In the genomic region with DNA sequence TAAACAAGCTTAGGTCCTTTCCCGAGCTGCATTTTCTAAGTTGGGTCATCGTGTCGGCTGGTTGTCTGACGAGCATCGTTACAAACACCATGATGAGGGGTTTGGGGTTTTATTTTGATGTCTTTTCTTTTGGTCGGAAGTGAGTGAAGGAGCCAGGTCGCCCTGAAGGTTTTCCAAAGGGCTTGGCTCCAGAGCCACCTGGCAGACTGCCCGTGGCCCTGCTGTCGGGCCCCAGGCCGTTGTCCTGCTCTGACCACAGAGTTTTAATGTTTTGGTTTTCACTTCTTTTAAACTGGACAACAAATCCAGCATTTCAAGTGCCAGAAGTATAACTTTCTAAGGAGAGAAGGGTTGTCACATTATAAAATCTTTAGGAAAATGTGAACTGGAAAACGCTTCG, we compare ENCODE assay signal across 23 cellular contexts. TPM values are rescaled to one million over a fixed set of nuclear protein-coding genes. Genes with fewer than 3 reads are reported as not detected.
DNase-seq lines count a peak whose midpoint lies in the region; ATAC-seq, FAIRE-seq and TF ChIP-seq lines count a peak whose summit lies in the region.
"Had no signal": no experiment of that assay in that cellular context is flagged by ENCODE, and none has a peak within 500 bp of the region (broad histone marks: within the 10 kb centered on the region; RNA-seq: fewer than 3 reads in every experiment).

No MANE protein-coding gene starts in this region.

- WGBS in sigmoid colon, 2 donors: 85 to 90% methylated on average over 12 of the region's 12 CpGs

- no peak for TF ChIP-seq CTCF in RWPE2 (IDR thresholded peaks at IDR 0.05; ENCODE audit: poor library complexity, severe bottlenecking)
- TF ChIP-seq CTCF in sigmoid colon (IDR thresholded peaks at IDR 0.05): no peak

- no peaks in the 10 kb centered on the region for H3K9me3 ChIP-seq in RWPE2 (ENCODE audit: severe bottlenecking)
- no peaks in the 10 kb centered on the region for H3K9me3 ChIP-seq in sigmoid colon
- H3K9me3 ChIP-seq: BLaER1 treated with 17β-estradiol and CSF1 and Interleukin-3, amounts not matched to agents 10 nM and 100 nM had no signal

- intact Hi-C loops in sigmoid colon (cut with DNase I): no loop called here

- ATAC-seq in RWPE2 (ENCODE audit: low read depth): no peak
- peak; percentile 54 for ATAC-seq in left lobe of liver
- no peak for ATAC-seq in naive thymus-derived CD8-positive, alpha-beta T cell
- ATAC-seq: GM12878, GM23338 had no signal

- H3K4me3 ChIP-seq in RWPE2 (ENCODE audit: severe bottlenecking) (no peak overlapping the region), sigmoid colon (no peak overlapping the region)
- H3K4me3 ChIP-seq: BLaER1 treated with 17β-estradiol and CSF1 and Interleukin-3, amounts not matched to agents 10 nM and 100 nM; GM12878; GM23338 had no signal

- no peak for FAIRE-seq in frontal cortex (lab: Jason Lieb, UNC)
- FAIRE-seq: GM12878 had no signal

- H3K27me3 Mint-ChIP-seq in activated T-cell treated with anti-CD3 and anti-CD28 coated beads, Interleukin-2, amount 50 U/mL, for 24 hours: no peaks in the 10 kb centered on the region
- no peaks in the 10 kb centered on the region for H3K27me3 Mint-ChIP-seq in naive thymus-derived CD8-positive, alpha-beta T cell
- H3K27me3 Mint-ChIP-seq: CD4-positive, alpha-beta memory T cell had no signal

- H3K27ac ChIP-seq in RWPE2 (ENCODE audit: poor library complexity, severe bottlenecking) (no peak overlapping the region), sigmoid colon (no peak overlapping the region)
- H3K27ac ChIP-seq: 22Rv1; BLaER1 treated with 17β-estradiol and CSF1 and Interleukin-3, amounts not matched to agents 10 nM and 100 nM had no signal

- no peaks in the 10 kb centered on the region for H3K4me1 Mint-ChIP-seq in activated T-cell treated with anti-CD3 and anti-CD28 coated beads, Interleukin-2, amount 50 U/mL, for 24 hours (ENCODE audit: low read depth)
- peaks cover 0 to 5% (median 0%) of the 10 kb centered on the region in 4 donors for H3K4me1 Mint-ChIP-seq in naive thymus-derived CD8-positive, alpha-beta T cell
- H3K4me1 Mint-ChIP-seq: CD4-positive, alpha-beta memory T cell; GM23338 had no signal

- POLR2A ChIA-PET in naive thymus-derived CD8-positive, alpha-beta T cell (lab: Charles Lee): no interaction called here

- H3K4me3 Mint-ChIP-seq in activated T-cell treated with anti-CD3 and anti-CD28 coated beads, Interleukin-2, amount 50 U/mL, for 24 hours: no peak overlapping the region
- no peak overlapping the region for H3K4me3 Mint-ChIP-seq in naive thymus-derived CD8-positive, alpha-beta T cell
- H3K4me3 Mint-ChIP-seq: GM23338 had no signal

- H3K27me3 ChIP-seq in RWPE2 (ENCODE audit: insufficient read depth, poor library complexity, severe bottlenecking) (no peaks in the 10 kb centered on the region), sigmoid colon (no peaks in the 10 kb centered on the region)
- H3K27me3 ChIP-seq: BLaER1 treated with 17β-estradiol and CSF1 and Interleukin-3, amounts not matched to agents 10 nM and 100 nM had no signal

- peak; percentile 17 for DNase-seq in activated T-cell treated with anti-CD3 and anti-CD28 coated beads, Interleukin-2, amount 50 U/mL, for 24 hours
- no peak for DNase-seq in activated T-cell treated with anti-CD3 and anti-CD28 coated beads, Interleukin-2, amount 50 U/mL, for 1 hour
- DNase-seq in RWPE2 (ENCODE audit: low spot score) (peak; percentile 17), left lobe of liver (ENCODE audit: low spot score) (peak; percentile 72), sigmoid colon (peak; percentile 56), frontal cortex (ENCODE audit: low spot score in 2 of 2) (no peak), SKM-1 (lab: John Stamatoyannopoulos, UW; ENCODE audit: unreplicated experiment) (no peak)
- no peak for DNase-seq in naive thymus-derived CD8-positive, alpha-beta T cell
- DNase-seq: ACHN; CD4-positive, alpha-beta memory T cell; DND-41; HCEC 1CT; KG1; MV-4-11; NCI-H1105 treated with DMSO at 0.1 percent for 48 hours; NCI-H2081; NCI-H2171 treated with DMSO at 0.1 percent for 48 hours; NCI-H524 treated with DMSO at 0.1 percent for 48 hours; SHP77 had no signal

- H3K4me1 ChIP-seq in RWPE2 (ENCODE audit: insufficient read depth, poor library complexity, severe bottlenecking) (no peaks in the 10 kb centered on the region), sigmoid colon (no peaks in the 10 kb centered on the region)

- H3K27ac Mint-ChIP-seq in activated T-cell treated with anti-CD3 and anti-CD28 coated beads, Interleukin-2, amount 50 U/mL, for 24 hours: no peak overlapping the region
- no peak overlapping the region for H3K27ac Mint-ChIP-seq in naive thymus-derived CD8-positive, alpha-beta T cell
- H3K27ac Mint-ChIP-seq: CD4-positive, alpha-beta memory T cell; GM23338 had no signal

- TF ChIP-seq EP300 in sigmoid colon (IDR thresholded peaks at IDR 0.05): no peak

- peaks cover 69% of the 10 kb centered on the region for H3K36me3 ChIP-seq in RWPE2 (ENCODE audit: low read depth)
- peaks cover 36 to 85% (median 57%) of the 10 kb centered on the region in 4 donors for H3K36me3 ChIP-seq in sigmoid colon

- peaks cover under 1% of the 10 kb centered on the region for H3K9me3 Mint-ChIP-seq in activated T-cell treated with anti-CD3 and anti-CD28 coated beads, Interleukin-2, amount 50 U/mL, for 24 hours
- H3K9me3 Mint-ChIP-seq in naive thymus-derived CD8-positive, alpha-beta T cell: no peaks in the 10 kb centered on the region
- H3K9me3 Mint-ChIP-seq: CD4-positive, alpha-beta memory T cell; GM23338 had no signal

- no peak for TF ChIP-seq POLR2A in sigmoid colon (IDR thresholded peaks at IDR 0.05)

- H3K36me3 Mint-ChIP-seq in activated T-cell treated with anti-CD3 and anti-CD28 coated beads, Interleukin-2, amount 50 U/mL, for 24 hours (ENCODE audit: low read depth): peaks cover 77% of the 10 kb centered on the region
- peaks cover 0 to 73% (median 29%) of the 10 kb centered on the region in 3 donors for H3K36me3 Mint-ChIP-seq in naive thymus-derived CD8-positive, alpha-beta T cell

RNA-seq across cellular contexts. Expression of a gene that starts 42.3 kb away (rescaled TPM):
- total RNA-seq in left lobe of liver: 14.3 TPM
- total RNA-seq in sigmoid colon: 10 to 100 TPM; 14.6 to 27.4 (median 18.7) TPM
- 10 to 100 TPM in 1 of 3 donors, 1 to 10 TPM in 2; 3.0 to 12.5 (median 3.2) TPM for polyA plus RNA-seq in sigmoid colon
- total RNA-seq in frontal cortex: 11.0 TPM
- 10 to 100 TPM; 49.6 to 53.7 TPM for total RNA-seq in naive thymus-derived CD8-positive, alpha-beta T cell
- polyA plus RNA-seq in naive thymus-derived CD8-positive, alpha-beta T cell: 1 to 10 TPM in 1 of 3 donors, under 1 TPM in 2; 0.72 to 1.2 (median 0.84) TPM

Comparison
In these comparisons a context has a peak if more than half of its experiments do, and no peak if none do; other contexts are left out.
1. DNase-seq: peak in activated T-cell treated with anti-CD3 and anti-CD28 coated beads, Interleukin-2, amount 50 U/mL, for 24 hours (single experiment), RWPE2 (single experiment), left lobe of liver (single experiment) and sigmoid colon (single experiment); none in activated T-cell treated with anti-CD3 and anti-CD28 coated beads, Interleukin-2, amount 50 U/mL, for 1 hour (single experiment), frontal cortex (0 of 2), SKM-1 (single experiment) and naive thymus-derived CD8-positive, alpha-beta T cell (0 of 10).